8 cellular contexts compared by ENCODE assay signal in the genomic region with DNA sequence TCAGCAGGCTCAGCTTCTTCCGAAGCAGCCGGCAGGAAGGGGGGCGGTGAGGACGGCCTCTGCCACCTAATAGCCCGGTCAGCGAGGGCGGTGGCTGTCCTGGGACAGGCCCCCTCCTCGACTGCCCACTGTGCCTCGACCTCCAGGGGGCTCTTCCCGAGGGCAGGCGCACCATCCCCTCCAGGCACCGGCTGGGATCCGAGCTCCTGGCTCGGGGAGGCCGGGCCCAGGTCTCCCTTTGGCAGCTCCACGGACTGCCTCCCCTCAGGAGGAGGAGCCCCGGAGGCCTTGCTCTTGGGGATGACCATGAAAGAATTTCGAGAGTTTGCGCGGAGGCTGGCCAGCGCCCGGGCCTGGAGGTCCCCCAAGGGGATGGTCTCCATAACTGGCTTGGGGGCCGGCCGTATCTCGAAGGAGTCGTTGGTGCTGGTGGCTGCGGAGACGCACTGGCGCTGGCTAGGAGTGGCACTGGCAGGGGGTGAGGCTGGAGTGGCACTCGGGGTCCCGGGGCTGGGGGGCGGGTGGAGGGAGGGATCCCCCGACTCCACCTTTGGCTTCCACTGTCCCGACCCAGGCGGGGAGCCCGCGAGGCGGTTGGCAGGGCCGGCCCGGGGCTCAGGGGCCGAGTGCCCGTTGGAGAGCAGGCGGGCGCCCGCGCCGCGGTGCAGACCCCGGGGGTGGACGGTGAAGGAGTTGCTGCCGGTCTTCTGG. TPM values are rescaled to one million over a fixed set of nuclear protein-coding genes. Genes with fewer than 3 reads are reported as not detected.
A peak's percentile ranks its signal among the peaks of the same experiment; 100 is the strongest.
DNase-seq lines count a peak whose midpoint lies in the region; ATAC-seq, FAIRE-seq and TF ChIP-seq lines count a peak whose summit lies in the region.

No MANE protein-coding gene starts in this region.

- H3K79me2 ChIP-seq in GM12878 (ENCODE audit: control insufficient read depth, insufficient read depth, low read length), result peaks cover 16% of the 10 kb centered on the region

- RAD21 ChIA-PET in GM12878 (lab: Charles Lee; ENCODE audit: unreplicated experiment), result no interaction called here

- no peak for TF ChIP-seq EP300 in GM12878 (IDR thresholded peaks at IDR 0.05; ENCODE audit: borderline replicate concordance in 1 of 2, control insufficient read depth in 1 of 2, low read depth in 2 of 2, low read length in 2 of 2)

- H3K4me1 ChIP-seq in GM12878 (ENCODE audit: control insufficient read depth, insufficient read depth, low read length), result peaks cover 30% of the 10 kb centered on the region
- H3K4me1 ChIP-seq in lower lobe of right lung, result peaks cover 68% of the 10 kb centered on the region
- peaks cover 87% of the 10 kb centered on the region for H3K4me1 ChIP-seq in vagina

- peak; percentile 24 for DNase-seq in stimulated activated CD4-positive, alpha-beta T cell treated with anti-CD3 and anti-CD28 coated beads, Interleukin-15, amount 100 ng/mL, for 24 hours
- no peak for DNase-seq in stimulated activated CD4-positive, alpha-beta T cell treated with anti-CD3 and anti-CD28 coated beads, Interleukin-4, amount 100 ng/mL, for 4 hours
- DNase-seq in GM12878 (ENCODE audit: low read depth, low spot score), result no peak
- DNase-seq in lower lobe of right lung, result no peak
- DNase-seq in vagina (ENCODE audit: extremely low spot score in 2 of 2), result no peak
- DNase-seq in T1000 (lab: John Stamatoyannopoulos, UW), result no peak
- no peak for DNase-seq in HuH-7.5 (ENCODE audit: low spot score)

- 79% methylated on average over 28 of the region's 51 CpGs for WGBS in GM12878 (ENCODE audit: insufficient coverage, insufficient replicate concordance, low lambda C conversion rate, missing lambda C conversion rate)

- no TSS peak for BruUV-seq in GM12878 (replicated peaks; lab: Mats Ljungman, UMichigan)

- H4K20me1 ChIP-seq in GM12878 (ENCODE audit: control insufficient read depth, insufficient read depth), result no peaks in the 10 kb centered on the region

- no peak for FAIRE-seq in GM12878 (lab: Jason Lieb, UNC)

- in situ Hi-C loops in GM12878 (cut with MboI), result no loop called here

- no peak overlapping the region; the same call in 1 of the 2 replicates for H3K9ac ChIP-seq in GM12878 (ENCODE audit: control insufficient read depth, insufficient read depth, low read length)

- TF ChIP-seq CTCF in GM12878 (IDR thresholded peaks at IDR 0.05 in 2 of 3, conservative IDR thresholded peaks at IDR 0.05 in 1 of 3; ENCODE audit: control insufficient read depth in 2 of 3, extremely low read depth in 1 of 3, insufficient read depth in 1 of 3, low read depth in 3 of 3, low read length in 3 of 3) (no peak), lower lobe of right lung (IDR thresholded peaks at IDR 0.05) (no peak), vagina (IDR thresholded peaks at IDR 0.05) (no peak)

- no peak for TF ChIP-seq POLR2A in GM12878 (IDR thresholded peaks at IDR 0.05; ENCODE audit: low read depth, low read length)
- no peak for TF ChIP-seq POLR2A in vagina (IDR thresholded peaks at IDR 0.05)

- H3K27ac ChIP-seq in GM12878 (ENCODE audit: control insufficient read depth, insufficient read depth), result no peak overlapping the region
- peak overlapping the region; percentile 78 for H3K27ac ChIP-seq in lower lobe of right lung
- H3K27ac ChIP-seq in vagina, result no peak overlapping the region

- CTCF ChIA-PET in GM12878 (lab: Yijun Ruan, JAX), result no interaction called here

- H3K27me3 ChIP-seq in GM12878 (replicated peaks in 1 of 2; ENCODE audit: control insufficient read depth in 2 of 2, insufficient read depth in 2 of 2, low read length in 1 of 2), result no peaks in the 10 kb centered on the region
- H3K27me3 ChIP-seq in lower lobe of right lung (ENCODE audit: low read depth), result no peaks in the 10 kb centered on the region
- H3K27me3 ChIP-seq in vagina, result no peaks in the 10 kb centered on the region

- H3K9me3 ChIP-seq in GM12878 (replicated peaks; ENCODE audit: control insufficient read depth, insufficient read depth, low read length) (no peaks in the 10 kb centered on the region), lower lobe of right lung (no peaks in the 10 kb centered on the region), vagina (no peaks in the 10 kb centered on the region)

- SMC1A ChIA-PET in GM12878 (lab: Charles Lee; ENCODE audit: uncharacterized antibody, unreplicated experiment), result interaction anchor here (0.9 to 1.9 kb wide), 3 partner anchors 11 to 50 kb away, joined by 4 to 9 read pairs (median 5); a partner anchor contains a TSS

- no peaks in the 10 kb centered on the region for H3K36me3 ChIP-seq in GM12878 (ENCODE audit: control insufficient read depth in 2 of 2, insufficient read depth in 2 of 2, low read length in 1 of 2)
- H3K36me3 ChIP-seq in lower lobe of right lung, result no peaks in the 10 kb centered on the region
- no peaks in the 10 kb centered on the region for H3K36me3 ChIP-seq in vagina

- H3K4me3 ChIP-seq in GM12878, result peak overlapping the region; percentile 50; the same call in 1 of the 2 replicates
- H3K4me3 ChIP-seq in lower lobe of right lung, result peak overlapping the region; percentile 69
- H3K4me3 ChIP-seq in vagina, result peak overlapping the region; percentile 61 to 72

- POLR2A ChIA-PET in GM12878 (lab: Charles Lee), result interaction anchor here (2.0 to 2.5 kb wide), 2 partner anchors 11 to 49 kb away, joined by 6 to 9 read pairs; a partner anchor contains a TSS

- no peak overlapping the region for H2AFZ ChIP-seq in GM12878 (ENCODE audit: control insufficient read depth, low read depth, low read length)

- no peak for TF ChIP-seq RAD21 in GM12878 (IDR thresholded peaks at IDR 0.05; ENCODE audit: insufficient read depth, low read depth, low read length)

- intact Hi-C loops in GM12878 (cut with micrococcal nuclease; ENCODE audit: unreplicated experiment) (loop anchor here (2.0 kb wide), 2 partner anchors 23 to 77 kb away; a partner anchor contains a TSS), lower lobe of right lung (cut with DNase I) (no loop called here), vagina (cut with DNase I) (no loop called here)

- ATAC-seq in GM12878, result no peak
- ATAC-seq in lower lobe of right lung, result no peak
- ATAC-seq in GM19328 (IDR thresholded peaks at IDR 0.05; ENCODE audit: unreplicated experiment), result no peak

- H3K4me2 ChIP-seq in GM12878 (ENCODE audit: control insufficient read depth, insufficient read depth), result peak overlapping the region; percentile 54

RNA-seq across cellular contexts. Expression of a gene that starts 1.0 kb away (rescaled TPM):
- total RNA-seq in GM12878 (2013; cell fraction: nucleolus; rRNA removed), result 9.0 and 9.7 TPM in 2 replicates
- total RNA-seq in GM12878 (2014; rRNA removed) (7.5 and 9.1 TPM in 2 replicates), GM12878 (2014; rRNA removed; fragmentation: Illumina TruSeq; extraction: Trizol) (3.8 and 4.1 TPM in 2 replicates), GM12878 (2021) (19.5 and 19.6 TPM in 2 replicates), lower lobe of right lung (17.8 TPM), vagina (6.9 TPM)
- polyA plus RNA-seq in GM12878 (2011; ENCODE audit: low read depth), result 2.1 TPM
- polyA plus RNA-seq in GM12878 (2011; rRNA removed) (1.2 and 2.9 TPM in 2 replicates), GM12878 (2014; fragmentation: Illumina TruSeq; extraction: Trizol) (0.08 and 2.0 TPM in 2 replicates), GM12878 (2014; fragmentation: Nextera tagmentation; extraction: Ambion mirVana) (under 1 TPM; 0.18 to 0.75 TPM), GM12878 (2014; rRNA removed) (9.6 and 10.8 TPM in 2 replicates), GM12878 (2016; fragmentation: Nextera tagmentation; extraction: Ambion mirVana) (1 to 10 TPM; 2.0 to 3.2 TPM)
- 4.2 and 7.8 TPM in 2 replicates for polyA plus RNA-seq in GM12878 (2011; cell fraction: cytosol; rRNA removed)
- 27.4 and 50.9 TPM in 2 replicates for polyA plus RNA-seq in GM12878 (2011; cell fraction: nucleus; rRNA removed)
- 7.2 and 10.8 TPM in 2 replicates for polyA plus RNA-seq in GM12878 (2012)
- polyA minus RNA-seq in GM12878 (2011; rRNA and poly(A)+ RNA removed), result 2.5 and 6.5 TPM in 2 replicates
- polyA minus RNA-seq in GM12878 (2011; cell fraction: cytosol; rRNA and poly(A)+ RNA removed), result 5.3 and 7.5 TPM in 2 replicates
- polyA minus RNA-seq in GM12878 (2011; cell fraction: nucleus; rRNA and poly(A)+ RNA removed), result 5.9 and 12.9 TPM in 2 replicates

RNA-seq across cellular contexts. Expression of a gene that starts 5.9 kb away (rescaled TPM):
- 15.7 and 17.5 TPM in 2 replicates for total RNA-seq in GM12878 (2013; cell fraction: nucleolus; rRNA removed)
- total RNA-seq in GM12878 (2014; rRNA removed), result 34.7 and 38.1 TPM in 2 replicates
- 19.5 and 21.8 TPM in 2 replicates for total RNA-seq in GM12878 (2014; rRNA removed; fragmentation: Illumina TruSeq; extraction: Trizol)
- total RNA-seq in GM12878 (2021), result 43.8 and 44.9 TPM in 2 replicates
- 22.3 TPM for polyA plus RNA-seq in GM12878 (2011; ENCODE audit: low read depth)
- polyA plus RNA-seq in GM12878 (2011; rRNA removed), result 25.9 and 31.2 TPM in 2 replicates
- polyA plus RNA-seq in GM12878 (2011; cell fraction: cytosol; rRNA removed), result 43.8 and 44.4 TPM in 2 replicates
- 33.3 and 35.5 TPM in 2 replicates for polyA plus RNA-seq in GM12878 (2011; cell fraction: nucleus; rRNA removed)
- polyA plus RNA-seq in GM12878 (2012), result 22.7 and 26.2 TPM in 2 replicates
- polyA plus RNA-seq in GM12878 (2014; fragmentation: Illumina TruSeq; extraction: Trizol), result 24.3 and 25.7 TPM in 2 replicates
- polyA plus RNA-seq in GM12878 (2014; fragmentation: Nextera tagmentation; extraction: Ambion mirVana), result 10 to 100 TPM in 1 of 2 experiments, 1 to 10 TPM in 1; 7.2 to 21.2 TPM
- 36.3 and 37.5 TPM in 2 replicates for polyA plus RNA-seq in GM12878 (2014; rRNA removed)
- polyA plus RNA-seq in GM12878 (2016; fragmentation: Nextera tagmentation; extraction: Ambion mirVana), result 10 to 100 TPM; 56.1 to 68.1 TPM
- polyA minus RNA-seq in GM12878 (2011; rRNA and poly(A)+ RNA removed), result 17.0 and 22.6 TPM in 2 replicates
- 8.6 and 12.1 TPM in 2 replicates for polyA minus RNA-seq in GM12878 (2011; cell fraction: cytosol; rRNA and poly(A)+ RNA removed)
- polyA minus RNA-seq in GM12878 (2011; cell fraction: nucleus; rRNA and poly(A)+ RNA removed), result 11.0 and 15.1 TPM in 2 replicates
- 26.6 TPM for total RNA-seq in lower lobe of right lung
- total RNA-seq in vagina, result 24.6 TPM

RNA-seq across cellular contexts. Expression of a gene that starts 5.9 kb away (rescaled TPM):
- total RNA-seq in GM12878 (2013; cell fraction: nucleolus; rRNA removed), result 12.2 and 16.1 TPM in 2 replicates
- total RNA-seq in GM12878 (2014; rRNA removed) (10.8 and 16.3 TPM in 2 replicates), GM12878 (2014; rRNA removed; fragmentation: Illumina TruSeq; extraction: Trizol) (4.6 and 5.9 TPM in 2 replicates), GM12878 (2021) (28.2 and 32.9 TPM in 2 replicates), lower lobe of right lung (15.6 TPM), vagina (12.0 TPM)
- 2.6 TPM for polyA plus RNA-seq in GM12878 (2011; ENCODE audit: low read depth)
- polyA plus RNA-seq in GM12878 (2011; rRNA removed) (1.7 and 5.4 TPM in 2 replicates), GM12878 (2014; fragmentation: Illumina TruSeq; extraction: Trizol) (0.86 and 3.4 TPM in 2 replicates), GM12878 (2014; fragmentation: Nextera tagmentation; extraction: Ambion mirVana) (under 1 TPM; 0.04 to 0.05 TPM), GM12878 (2014; rRNA removed) (28.1 and 30.2 TPM in 2 replicates), GM12878 (2016; fragmentation: Nextera tagmentation; extraction: Ambion mirVana) (10 to 100 TPM; 18.0 to 21.7 TPM)
- 8.3 and 11.0 TPM in 2 replicates for polyA plus RNA-seq in GM12878 (2011; cell fraction: cytosol; rRNA removed)
- polyA plus RNA-seq in GM12878 (2011; cell fraction: nucleus; rRNA removed), result 75.0 and 108 TPM in 2 replicates
- polyA plus RNA-seq in GM12878 (2012), result 9.7 and 10.0 TPM in 2 replicates
- polyA minus RNA-seq in GM12878 (2011; rRNA and poly(A)+ RNA removed), result 2.3 and 5.5 TPM in 2 replicates
- 4.3 and 4.5 TPM in 2 replicates for polyA minus RNA-seq in GM12878 (2011; cell fraction: cytosol; rRNA and poly(A)+ RNA removed)
- polyA minus RNA-seq in GM12878 (2011; cell fraction: nucleus; rRNA and poly(A)+ RNA removed), result 10.3 and 16.6 TPM in 2 replicates

RNA-seq across cellular contexts. Expression of a gene that starts 11.1 kb away (rescaled TPM):
- 12.8 and 16.8 TPM in 2 replicates for total RNA-seq in GM12878 (2013; cell fraction: nucleolus; rRNA removed)
- total RNA-seq in GM12878 (2014; rRNA removed) (72.6 and 96.6 TPM in 2 replicates), GM12878 (2014; rRNA removed; fragmentation: Illumina TruSeq; extraction: Trizol) (48.5 and 54.2 TPM in 2 replicates), GM12878 (2021) (84.8 and 88.3 TPM in 2 replicates), lower lobe of right lung (57.6 TPM), vagina (49.8 TPM)
- polyA plus RNA-seq in GM12878 (2011; ENCODE audit: low read depth), result 27.0 TPM
- polyA plus RNA-seq in GM12878 (2011; rRNA removed) (33.4 and 67.6 TPM in 2 replicates), GM12878 (2014; fragmentation: Illumina TruSeq; extraction: Trizol) (4.1 and 40.5 TPM in 2 replicates), GM12878 (2014; fragmentation: Nextera tagmentation; extraction: Ambion mirVana) (10 to 100 TPM in 1 of 2 experiments, under 1 TPM in 1; 0.63 to 13.4 TPM), GM12878 (2014; rRNA removed) (122 and 138 TPM in 2 replicates), GM12878 (2016; fragmentation: Nextera tagmentation; extraction: Ambion mirVana) (100 to 1,000 TPM; 122 to 139 TPM)
- polyA plus RNA-seq in GM12878 (2011; cell fraction: cytosol; rRNA removed), result 132 and 179 TPM in 2 replicates
- polyA plus RNA-seq in GM12878 (2011; cell fraction: nucleus; rRNA removed), result 78.8 and 83.0 TPM in 2 replicates
- 50.7 and 62.2 TPM in 2 replicates for polyA plus RNA-seq in GM12878 (2012)
- polyA minus RNA-seq in GM12878 (2011; rRNA and poly(A)+ RNA removed), result 11.6 and 31.9 TPM in 2 replicates
- 19.2 and 20.3 TPM in 2 replicates for polyA minus RNA-seq in GM12878 (2011; cell fraction: cytosol; rRNA and poly(A)+ RNA removed)
- polyA minus RNA-seq in GM12878 (2011; cell fraction: nucleus; rRNA and poly(A)+ RNA removed), result 10.0 and 12.9 TPM in 2 replicates

RNA-seq across cellular contexts. Expression of a gene that starts 11.2 kb away (rescaled TPM):
- 86.4 and 102 TPM in 2 replicates for total RNA-seq in GM12878 (2013; cell fraction: nucleolus; rRNA removed)
- total RNA-seq in GM12878 (2014; rRNA removed) (18.1 and 26.1 TPM in 2 replicates), GM12878 (2014; rRNA removed; fragmentation: Illumina TruSeq; extraction: Trizol) (12.5 and 14.2 TPM in 2 replicates), GM12878 (2021) (62.2 and 65.2 TPM in 2 replicates), lower lobe of right lung (58.2 TPM), vagina (30.0 TPM)
- polyA plus RNA-seq in GM12878 (2011; ENCODE audit: low read depth), result 24.1 TPM
- polyA plus RNA-seq in GM12878 (2011; rRNA removed) (9.0 and 20.7 TPM in 2 replicates), GM12878 (2014; fragmentation: Illumina TruSeq; extraction: Trizol) (6.0 and 12.0 TPM in 2 replicates), GM12878 (2014; fragmentation: Nextera tagmentation; extraction: Ambion mirVana) (under 1 TPM; 0.03 to 0.04 TPM), GM12878 (2014; rRNA removed) (53.1 and 60.9 TPM in 2 replicates), GM12878 (2016; fragmentation: Nextera tagmentation; extraction: Ambion mirVana) (10 to 100 TPM; 20.2 to 21.0 TPM)
- 18.5 and 30.0 TPM in 2 replicates for polyA plus RNA-seq in GM12878 (2011; cell fraction: cytosol; rRNA removed)
- 248 and 250 TPM in 2 replicates for polyA plus RNA-seq in GM12878 (2011; cell fraction: nucleus; rRNA removed)
- 39.4 and 42.5 TPM in 2 replicates for polyA plus RNA-seq in GM12878 (2012)
- polyA minus RNA-seq in GM12878 (2011; rRNA and poly(A)+ RNA removed), result 14.8 and 26.2 TPM in 2 replicates
- 26.0 and 30.9 TPM in 2 replicates for polyA minus RNA-seq in GM12878 (2011; cell fraction: cytosol; rRNA and poly(A)+ RNA removed)
- 61.2 and 71.8 TPM in 2 replicates for polyA minus RNA-seq in GM12878 (2011; cell fraction: nucleus; rRNA and poly(A)+ RNA removed)
